In the genomic region with DNA sequence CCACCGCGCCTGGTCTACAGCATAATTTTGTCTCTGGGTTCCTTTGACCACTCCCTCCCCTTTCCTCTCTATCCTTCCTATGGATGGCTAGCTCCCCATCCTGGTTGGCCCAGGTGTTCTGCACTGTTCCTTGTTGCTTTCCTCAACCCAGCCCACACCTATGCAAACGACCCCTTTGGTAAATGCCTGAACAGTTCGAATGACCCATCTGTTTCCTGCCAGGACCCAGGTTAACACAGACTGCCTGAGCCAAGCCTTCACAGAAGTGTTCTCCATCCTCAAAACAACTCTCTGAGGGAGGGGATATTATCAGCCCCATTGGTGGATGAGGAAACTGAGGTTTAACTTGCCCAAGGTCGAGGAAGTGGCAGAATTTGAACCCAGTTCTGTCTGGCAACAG, we compare ENCODE assay signal across 26 cellular contexts.
"Had no signal": no experiment of that assay in that cellular context is flagged by ENCODE, and none has a peak within 500 bp of the region (broad histone marks: within the 10 kb centered on the region; RNA-seq: fewer than 3 reads in every experiment).

No MANE protein-coding gene starts in this region.

- H3K9me3 ChIP-seq: breast epithelium, left ventricle myocardium inferior, right lobe of liver, thoracic aorta, vagina had no signal

- FAIRE-seq: astrocyte, colon, endothelial cell of umbilical vein had no signal

- ATAC-seq: activated CD4-positive, CD25-positive, alpha-beta regulatory T cell treated with anti-CD3 and anti-CD28 coated beads, Interleukin-2, amount 50 U/mL, for 24 hours; esophagus mucosa; right lobe of liver had no signal

- H3K4me3 ChIP-seq: breast epithelium, left ventricle myocardium inferior, right lobe of liver, skin epidermis, thoracic aorta, vagina had no signal

- H3K9me3 Mint-ChIP-seq: activated CD4-positive, alpha-beta memory T cell treated with anti-CD3 and anti-CD28 coated beads, Interleukin-2, amount 10 ng/mL, durations not matched to agents 7 days and 5 days; activated CD4-positive, alpha-beta T cell treated with anti-CD3 and anti-CD28 coated beads, Interleukin-2, amount 10 ng/mL, durations not matched to agents 24 days and 14 days; activated T-helper 1 cell treated with anti-CD3 and anti-CD28 coated beads, Interleukin-12 subunit alpha, Interleukin-12 subunit beta, Interleukin-2, Interleukin-4 antibody, amounts not matched to agents 30 ng/mL and 10 ng/mL and 1 ng/mL, durations not matched to agents 14 hours and 24 hours and 36 hours; central memory CD8-positive, alpha-beta T cell; mesothelial cell of epicardium; nephron progenitor cell; type B pancreatic cell had no signal

- H3K36me3 ChIP-seq: breast epithelium, left ventricle myocardium inferior, right lobe of liver, thoracic aorta, vagina had no signal

- H3K4me1 ChIP-seq: breast epithelium, left ventricle myocardium inferior, right lobe of liver had no signal

- H3K27me3 Mint-ChIP-seq: activated CD4-positive, alpha-beta T cell treated with anti-CD3 and anti-CD28 coated beads, Interleukin-2, amount 10 ng/mL, durations not matched to agents 24 days and 14 days; activated naive CD8-positive, alpha-beta T cell; central memory CD8-positive, alpha-beta T cell had no signal

- H3K27me3 ChIP-seq: breast epithelium, right lobe of liver, vagina had no signal

- H3K4me3 Mint-ChIP-seq: activated CD4-positive, alpha-beta memory T cell treated with anti-CD3 and anti-CD28 coated beads, Interleukin-2, amount 10 ng/mL, durations not matched to agents 7 days and 5 days; activated CD4-positive, alpha-beta T cell treated with anti-CD3 and anti-CD28 coated beads, Interleukin-2, amount 10 ng/mL, durations not matched to agents 24 days and 14 days; activated naive CD8-positive, alpha-beta T cell; activated T-helper 1 cell treated with anti-CD3 and anti-CD28 coated beads, Interleukin-12 subunit alpha, Interleukin-12 subunit beta, Interleukin-2, Interleukin-4 antibody, amounts not matched to agents 30 ng/mL and 10 ng/mL and 1 ng/mL, durations not matched to agents 14 hours and 24 hours and 36 hours; central memory CD8-positive, alpha-beta T cell; mesothelial cell of epicardium; nephron progenitor cell; type B pancreatic cell had no signal

- DNase-seq: activated CD4-positive, alpha-beta memory T cell treated with anti-CD3 and anti-CD28 coated beads, Interleukin-2, amount 10 ng/mL, durations not matched to agents 7 days and 5 days; activated CD4-positive, alpha-beta T cell treated with anti-CD3 and anti-CD28 coated beads, Interleukin-2, amount 10 ng/mL, durations not matched to agents 24 days and 14 days; activated gamma-delta T cell treated with Interleukin-2 at 50 U/mL for 16 hours; effector memory CD4-positive, alpha-beta T cell; foreskin melanocyte; hypothalamus; left ventricle myocardium inferior; nephron progenitor cell; nucleus accumbens; right lobe of liver; stimulated activated CD4-positive, alpha-beta T cell treated with anti-CD3 and anti-CD28 coated beads, Interleukin-2, amount 100 ng/mL, for 24 hours; stimulated activated naive CD4-positive, alpha-beta T cell treated with Interleukin-2 at 50 U/mL for 16 hours had no signal

- H3K27ac Mint-ChIP-seq: activated CD4-positive, alpha-beta memory T cell treated with anti-CD3 and anti-CD28 coated beads, Interleukin-2, amount 10 ng/mL, durations not matched to agents 7 days and 5 days; activated CD4-positive, alpha-beta T cell treated with anti-CD3 and anti-CD28 coated beads, Interleukin-2, amount 10 ng/mL, durations not matched to agents 24 days and 14 days; activated naive CD8-positive, alpha-beta T cell; activated T-helper 1 cell treated with anti-CD3 and anti-CD28 coated beads, Interleukin-12 subunit alpha, Interleukin-12 subunit beta, Interleukin-2, Interleukin-4 antibody, amounts not matched to agents 30 ng/mL and 10 ng/mL and 1 ng/mL, durations not matched to agents 14 hours and 24 hours and 36 hours; nephron progenitor cell; type B pancreatic cell had no signal

- H3K36me3 Mint-ChIP-seq: activated naive CD8-positive, alpha-beta T cell; mesothelial cell of epicardium; type B pancreatic cell had no signal

- H3K27ac ChIP-seq: breast epithelium, left ventricle myocardium inferior, right lobe of liver, skin epidermis, thoracic aorta, vagina had no signal
